In the genomic region with DNA sequence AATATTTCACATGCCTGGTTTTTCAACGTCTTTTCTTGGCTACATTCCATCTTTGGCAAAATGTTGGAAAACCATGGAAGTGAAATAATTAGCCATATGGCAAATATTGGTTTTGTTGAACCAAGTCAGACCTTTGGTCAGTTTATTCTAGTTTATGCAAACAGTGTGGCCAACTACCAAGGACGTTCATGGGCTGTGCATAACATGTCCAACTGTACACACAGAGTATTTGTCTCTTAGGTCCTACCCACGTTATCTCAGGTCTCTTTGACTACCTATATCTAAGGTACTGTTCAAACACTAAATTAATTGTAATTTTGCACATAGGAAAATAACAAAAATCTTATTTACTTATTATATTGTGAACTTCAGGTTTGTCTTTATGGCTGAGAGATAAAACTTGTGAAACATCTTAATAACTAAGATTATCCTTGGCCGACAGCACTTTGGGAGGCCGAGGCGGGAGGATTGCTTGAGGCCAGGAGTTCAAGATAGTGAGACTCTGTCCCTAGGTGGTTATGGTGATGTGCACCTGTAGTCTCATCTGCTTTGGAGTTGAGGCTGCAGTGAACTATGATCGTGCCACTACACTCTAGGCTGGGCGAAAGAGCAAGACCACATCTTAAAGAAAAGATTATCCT, we compare ENCODE assay signal across 1 cellular context.
TF ChIP-seq lines count a peak whose summit lies in the region.

No MANE protein-coding gene starts in this region.

TF ChIP-seq in K562, 482 proteins besides CTCF, POLR2A, EP300 and RAD21 (continued from another document):
- 0 out of 2 replicates have a peak, but pooled peaks have one; percentile 6 for TF ChIP-seq NFIC (IDR thresholded peaks at IDR 0.05)
